In genomic region chr1:210554382-210554781, GRCh38 we compare ENCODE assay signal across 9 cellular contexts.
"Had no signal": no experiment of that assay in that cellular context is flagged by ENCODE, and none has a peak within 500 bp of the region (broad histone marks: within the 10 kb centered on the region; RNA-seq: fewer than 3 reads in every experiment).

No MANE protein-coding gene starts in this region.

- H3K9ac ChIP-seq: GM23248 had no signal

- H3K27ac Mint-ChIP-seq: GM23338, H9, HFFc6 had no signal

- H3K4me1 ChIP-seq: HAP-1 had no signal

- ATAC-seq: GM23338, HCT116 had no signal

- H3K4me3 ChIP-seq: GM23248, GM23338, HAP-1 had no signal

- DNase-seq: GM23248, GOT3, H7, H9, HCEC 1CT, HFFc6 had no signal

- H3K36me3 ChIP-seq: HAP-1 had no signal

- H3K4me2 ChIP-seq: GM23338 had no signal

- H3K9me3 Mint-ChIP-seq: GM23338, H9, HFFc6 had no signal

- H3K27ac ChIP-seq: GM23248 had no signal

- H3K4me1 Mint-ChIP-seq: GM23338 had no signal

- H3K4me3 Mint-ChIP-seq: GM23338, H9, HFFc6 had no signal

- H2AFZ ChIP-seq: GM23248, GM23338 had no signal

- H3K9me3 ChIP-seq: HAP-1 had no signal
